Comparison of ENCODE assay signal across 21 cellular contexts in the genomic region with DNA sequence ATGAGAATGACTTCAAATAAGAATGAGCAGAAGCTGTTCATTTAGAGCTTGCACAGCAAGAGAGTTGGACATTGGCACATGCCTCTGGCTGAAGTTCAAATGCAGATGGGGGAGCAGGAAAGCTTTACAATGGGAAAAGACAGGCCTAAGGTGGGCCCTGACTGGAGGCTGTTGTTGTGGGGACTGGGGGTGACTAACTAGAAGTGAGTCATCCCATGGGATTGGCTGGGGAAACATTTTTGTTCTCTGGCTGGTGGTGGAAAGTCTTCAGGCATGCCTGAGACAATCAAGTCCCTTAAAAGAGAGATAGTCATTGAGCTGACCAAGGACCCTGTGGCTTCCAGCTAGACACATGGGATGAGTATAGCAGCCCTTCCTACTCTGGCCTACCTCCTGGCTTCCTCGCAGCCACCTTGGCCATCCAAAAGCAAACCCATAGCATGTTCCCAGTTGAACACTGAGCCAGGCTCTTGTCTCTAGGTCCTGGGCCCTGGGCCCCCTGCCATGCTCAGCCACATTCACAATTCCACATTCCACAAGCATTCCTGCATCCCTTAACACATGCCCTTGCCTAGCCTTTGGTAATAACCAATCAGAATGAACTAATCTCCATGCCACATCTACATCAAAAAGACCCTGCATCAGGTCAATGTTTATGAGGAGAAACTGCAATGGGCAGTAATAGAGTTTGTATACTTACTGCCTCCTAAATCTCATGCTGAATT.
"Had no signal": no experiment of that assay in that cellular context is flagged by ENCODE, and none has a peak within 500 bp of the region (broad histone marks: within the 10 kb centered on the region; RNA-seq: fewer than 3 reads in every experiment).

No MANE protein-coding gene starts in this region.

- H3K36me3 ChIP-seq: left lung, neural progenitor cell, sigmoid colon, uterus had no signal

- H3K27ac ChIP-seq: left lung, neural progenitor cell, sigmoid colon, testis, uterus had no signal

- H3K4me3 ChIP-seq: left lung, lung, neural progenitor cell, sigmoid colon, testis, uterus had no signal

- H3K9me3 ChIP-seq: left lung, sigmoid colon, testis, uterus had no signal

- DNase-seq: activated CD8-positive, alpha-beta memory T cell treated with anti-CD3 and anti-CD28 coated beads for 24 hours; activated CD8-positive, alpha-beta memory T cell treated with anti-CD3 and anti-CD28 coated beads, Interleukin-2, amount 50 U/mL, for 4 hours; activated T-cell treated with anti-CD3 and anti-CD28 coated beads, Interleukin-2, amount 50 U/mL, for 24 hours; aorta; caudate nucleus; dermis blood vessel endothelial cell; effector CD8-positive, alpha-beta T cell; hippocampal formation; left lung; naive thymus-derived CD8-positive, alpha-beta T cell; posterior cingulate gyrus; sigmoid colon; stimulated activated CD4-positive, alpha-beta T cell treated with anti-CD3 and anti-CD28 coated beads, Interleukin-2, amount 100 ng/mL, for 48 hours; stimulated activated naive CD4-positive, alpha-beta T cell; T-helper 9 cell; testis; trophoblast cell; uterus had no signal

- FAIRE-seq: frontal cortex had no signal

- H3K4me1 ChIP-seq: left lung, neural progenitor cell, sigmoid colon, testis, uterus had no signal

- H3K27me3 ChIP-seq: left lung, neural progenitor cell, sigmoid colon, testis, uterus had no signal

- H3K9ac ChIP-seq: neural progenitor cell had no signal
